9 cellular contexts compared by ENCODE assay signal in the genomic region with DNA sequence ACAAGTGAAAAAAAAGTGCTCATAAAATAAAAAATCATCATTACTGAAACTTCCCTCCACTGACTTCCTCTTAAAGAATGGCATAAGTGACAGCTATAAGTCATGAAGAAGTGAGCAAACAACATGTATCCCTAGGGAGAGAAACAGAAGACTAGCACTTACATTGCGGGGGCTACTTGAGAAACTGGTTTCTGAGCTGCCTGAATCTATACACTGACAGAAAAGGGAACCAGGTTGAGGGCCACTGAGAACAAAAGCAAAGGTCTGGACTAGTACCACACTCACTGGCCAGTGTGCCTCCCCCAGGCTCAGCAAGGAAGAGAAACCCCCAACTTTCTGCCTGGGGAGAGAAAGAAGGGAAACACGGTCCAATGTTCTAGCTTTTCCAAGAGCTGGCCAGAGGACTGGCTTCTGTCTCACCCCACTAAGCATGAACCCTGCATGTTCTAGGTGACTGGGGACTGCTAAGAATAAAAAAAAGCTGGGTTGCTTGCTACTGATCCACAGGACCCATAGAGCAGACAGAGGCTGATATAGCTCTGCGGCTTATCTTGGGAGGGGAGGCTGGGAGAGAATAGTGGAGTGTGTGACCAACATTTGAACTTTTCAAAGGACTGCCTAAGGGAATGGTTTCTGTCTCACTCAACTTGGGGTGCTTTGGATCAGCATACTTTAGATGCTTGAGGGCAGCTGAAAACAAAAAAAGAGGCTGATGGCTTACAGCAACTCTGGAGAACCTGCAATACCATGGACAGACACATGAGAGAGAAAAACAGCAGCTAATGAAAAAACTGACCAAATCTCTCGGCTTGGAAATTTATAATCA. TPM values are rescaled to one million over a fixed set of nuclear protein-coding genes. Genes with fewer than 3 reads are reported as not detected.
A peak's percentile ranks its signal among the peaks of the same experiment; 100 is the strongest.
DNase-seq lines count a peak whose midpoint lies in the region; ATAC-seq and TF ChIP-seq lines count a peak whose summit lies in the region.
"Had no signal": no experiment of that assay in that cellular context is flagged by ENCODE, and none has a peak within 500 bp of the region (broad histone marks: within the 10 kb centered on the region; RNA-seq: fewer than 3 reads in every experiment).

No MANE protein-coding gene starts in this region.

- no peak overlapping the region for H3K4me3 ChIP-seq in astrocyte of the cerebellum (ENCODE audit: low read depth, low read length)
- no peak overlapping the region for H3K4me3 ChIP-seq in left lung

- H3K4me1 Mint-ChIP-seq in type B pancreatic cell (ENCODE audit: unreplicated experiment) = peaks cover 18% of the 10 kb centered on the region

- H3K27ac Mint-ChIP-seq in type B pancreatic cell = peak overlapping the region; percentile 62

- no peaks in the 10 kb centered on the region for H3K9me3 Mint-ChIP-seq in type B pancreatic cell

- in situ Hi-C loops in astrocyte of the cerebellum (cut with HindIII; ENCODE audit: low sequenced_read_pairs) = no loop called here

- H3K4me1 ChIP-seq in left lung = peaks cover 0 to 7% of the 10 kb centered on the region in 2 donors

- no peaks in the 10 kb centered on the region for H3K9me3 ChIP-seq in left lung

- no peak for TF ChIP-seq CTCF in astrocyte of the cerebellum (IDR thresholded peaks at IDR 0.05; ENCODE audit: low read depth, low read length, missing control alignments)
- peak; percentile 44 for TF ChIP-seq CTCF in type B pancreatic cell (conservative IDR thresholded peaks at IDR 0.05)
- TF ChIP-seq CTCF in left lung (IDR thresholded peaks at IDR 0.05) = no peak

- peak overlapping the region; percentile 9 for H3K4me3 Mint-ChIP-seq in type B pancreatic cell

- intact Hi-C loops in left lung (cut with DNase I) = no loop called here

- peaks cover 0 to 10% of the 10 kb centered on the region in 2 donors for H3K36me3 ChIP-seq in left lung

- ATAC-seq in HG03103 (IDR thresholded peaks at IDR 0.05; ENCODE audit: low read depth, unreplicated experiment) (peak; percentile 90), left lung (no peak)

- peaks cover 13% of the 10 kb centered on the region for H3K36me3 Mint-ChIP-seq in type B pancreatic cell

- H3K27ac ChIP-seq in left lung = no peak overlapping the region

- DNase-seq in SIG-M5 treated with dmso at 0.1 percent for 504 hours (lab: John Stamatoyannopoulos, UW; ENCODE audit: unreplicated experiment) (peak; percentile 46), SIG-M5 (lab: John Stamatoyannopoulos, UW) (no peak), astrocyte of the cerebellum (ENCODE audit: low read depth) (peak; percentile 33), type B pancreatic cell (ENCODE audit: extremely low spot score, unreplicated experiment) (no peak), NCI-H1105 treated with DMSO at 0.1 percent for 48 hours (lab: John Stamatoyannopoulos, UW) (no peak), cortex of kidney (lab: John Stamatoyannopoulos, UW) (no peak), left lung (no peak)
- DNase-seq: NCI-H510A had no signal

- no peaks in the 10 kb centered on the region for H3K27me3 Mint-ChIP-seq in type B pancreatic cell

- H3K27me3 ChIP-seq in left lung = no peaks in the 10 kb centered on the region

RNA-seq across cellular contexts. Expression of gene RAD18, which starts 8.1 kb away (rescaled TPM):
- total RNA-seq in type B pancreatic cell (ENCODE audit: low replicate concordance) = 13.5 and 21.3 TPM in 2 replicates
- total RNA-seq in left lung = 10 to 100 TPM; 13.0 to 13.1 TPM

Comparison
In these comparisons a context has a peak if more than half of its experiments do, and no peak if none do; other contexts are left out.
1. DNase-seq: peak in SIG-M5 treated with dmso at 0.1 percent for 504 hours (single experiment) and astrocyte of the cerebellum (single experiment); none in SIG-M5 (single experiment), type B pancreatic cell (single experiment), NCI-H1105 treated with DMSO at 0.1 percent for 48 hours (single experiment), cortex of kidney (single experiment) and left lung (0 of 2).